In the genomic region with DNA sequence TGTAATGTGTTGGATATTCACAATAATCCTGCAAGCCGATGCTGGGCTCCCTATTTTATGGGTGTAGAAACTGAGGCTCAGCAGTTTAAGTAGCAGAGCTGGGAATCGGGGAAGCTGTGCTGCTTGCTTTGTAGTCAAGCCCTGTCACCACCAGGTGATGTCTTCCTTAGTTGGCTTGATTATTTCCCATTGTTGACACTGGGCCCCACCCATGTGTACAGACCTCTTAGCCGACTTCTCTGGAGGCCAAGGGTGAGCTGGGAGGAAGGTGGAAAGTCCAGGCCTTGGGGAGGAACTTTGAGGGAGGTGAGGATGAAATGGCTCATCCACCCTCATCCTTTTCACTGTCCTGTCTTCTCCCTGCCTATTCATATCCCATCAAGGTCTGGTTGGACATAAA, we compare ENCODE assay signal across 13 cellular contexts.
"Had no signal": no experiment of that assay in that cellular context is flagged by ENCODE, and none has a peak within 500 bp of the region (broad histone marks: within the 10 kb centered on the region; RNA-seq: fewer than 3 reads in every experiment).

No MANE protein-coding gene starts in this region.

- DNase-seq: activated CD4-positive, alpha-beta T cell treated with anti-CD3 and anti-CD28 coated beads, Interleukin-2, amount 50 U/mL, for 1 hour; activated CD8-positive, alpha-beta memory T cell treated with anti-CD3 and anti-CD28 coated beads for 24 hours; anterior cingulate cortex; dermis blood vessel endothelial cell; head of caudate nucleus; immature natural killer cell; midbrain; naive thymus-derived CD4-positive, alpha-beta T cell; stimulated activated naive CD8-positive, alpha-beta T cell treated with anti-CD3 and anti-CD28 coated beads, Interleukin-15, Interleukin-2, amounts not matched to agents 100 U/mL and 50 U/mL, for 24 hours; T1000 had no signal

- H3K36me3 Mint-ChIP-seq: naive thymus-derived CD4-positive, alpha-beta T cell had no signal

- H3K9me3 Mint-ChIP-seq: immature natural killer cell had no signal

- H3K4me3 ChIP-seq: smooth muscle cell, upper lobe of left lung had no signal

- H3K27ac ChIP-seq: neutrophil, upper lobe of left lung had no signal

- H3K4me1 ChIP-seq: upper lobe of left lung had no signal

- H3K4me2 ChIP-seq: smooth muscle cell had no signal

- H3K4me1 Mint-ChIP-seq: immature natural killer cell; naive thymus-derived CD4-positive, alpha-beta T cell had no signal

- H3K27ac Mint-ChIP-seq: immature natural killer cell; naive thymus-derived CD4-positive, alpha-beta T cell had no signal

- H3K9me3 ChIP-seq: neutrophil, upper lobe of left lung had no signal

- H3K27me3 ChIP-seq: upper lobe of left lung had no signal

- H3K36me3 ChIP-seq: neutrophil, upper lobe of left lung had no signal

- H3K4me3 Mint-ChIP-seq: immature natural killer cell; naive thymus-derived CD4-positive, alpha-beta T cell had no signal
